Comparison of ENCODE assay signal across 30 cellular contexts in genomic region chr3:133021206-133021605, GRCh38. TPM values are rescaled to one million over a fixed set of nuclear protein-coding genes. Genes with fewer than 3 reads are reported as not detected.
"Had no signal": no experiment of that assay in that cellular context is flagged by ENCODE, and none has a peak within 500 bp of the region (broad histone marks: within the 10 kb centered on the region; RNA-seq: fewer than 3 reads in every experiment).

No MANE protein-coding gene starts in this region.

- H3K4me3 ChIP-seq: coronary artery, dorsolateral prefrontal cortex, esophagus squamous epithelium, gastrocnemius medialis, hepatocyte, lower lobe of right lung, mucosa of descending colon had no signal

- H3K27me3 ChIP-seq: gastrocnemius medialis, hepatocyte had no signal

- H3K36me3 ChIP-seq: esophagus squamous epithelium, gastrocnemius medialis, lower lobe of right lung had no signal

- H3K9me3 ChIP-seq: esophagus squamous epithelium, gastrocnemius medialis, lower lobe of right lung, mucosa of descending colon had no signal

- FAIRE-seq: colon, endothelial cell of umbilical vein, kidney had no signal

- ATAC-seq: esophagus mucosa, gastrocnemius medialis, left colon, left lobe of liver, left ventricle myocardium superior, mucosa of descending colon had no signal

- H3K4me1 ChIP-seq: esophagus squamous epithelium, gastrocnemius medialis, lower lobe of right lung had no signal

- DNase-seq: dermis blood vessel endothelial cell; dorsolateral prefrontal cortex; effector CD4-positive, alpha-beta T cell; effector memory CD4-positive, alpha-beta T cell; erythroblast; esophagus squamous epithelium; foreskin fibroblast; foreskin melanocyte; gastrocnemius medialis; glutamatergic neuron; head of caudate nucleus; hypothalamus; immature natural killer cell; islet precursor cell; kidney; kidney glomerular epithelial cell; left colon; left ventricle myocardium superior; lower lobe of right lung; mesenchymal stem cell; mucosa of descending colon; naive B cell had no signal

- H3K27ac ChIP-seq: coronary artery, dorsolateral prefrontal cortex, epithelial cell of prostate, esophagus squamous epithelium, gastrocnemius medialis, hepatocyte, lower lobe of right lung had no signal

RNA-seq across cellular contexts. Expression of gene TMEM108, which starts 17.0 kb away (rescaled TPM):
- total RNA-seq: left lobe of liver, lung microvascular endothelial cell had no signal
